ENCODE assay signal across 1 cellular context in genomic region chr1:192878249-192878648, GRCh38.
TF ChIP-seq lines count a peak whose summit lies in the region.

No MANE protein-coding gene starts in this region.

TF ChIP-seq in SK-N-SH treated with all-trans-retinoic acid at 6 μM for 48 hours, 23 proteins besides CTCF, POLR2A, EP300 and RAD21 (continued from another document):
- no peak for TF ChIP-seq TSHZ2 (CRISPR knock-in tag; IDR thresholded peaks at IDR 0.05)
TF ChIP-seq in SK-N-SH treated with all-trans-retinoic acid at 6 μM for 48 hours: peak in this region for 0.
